In the genomic region with DNA sequence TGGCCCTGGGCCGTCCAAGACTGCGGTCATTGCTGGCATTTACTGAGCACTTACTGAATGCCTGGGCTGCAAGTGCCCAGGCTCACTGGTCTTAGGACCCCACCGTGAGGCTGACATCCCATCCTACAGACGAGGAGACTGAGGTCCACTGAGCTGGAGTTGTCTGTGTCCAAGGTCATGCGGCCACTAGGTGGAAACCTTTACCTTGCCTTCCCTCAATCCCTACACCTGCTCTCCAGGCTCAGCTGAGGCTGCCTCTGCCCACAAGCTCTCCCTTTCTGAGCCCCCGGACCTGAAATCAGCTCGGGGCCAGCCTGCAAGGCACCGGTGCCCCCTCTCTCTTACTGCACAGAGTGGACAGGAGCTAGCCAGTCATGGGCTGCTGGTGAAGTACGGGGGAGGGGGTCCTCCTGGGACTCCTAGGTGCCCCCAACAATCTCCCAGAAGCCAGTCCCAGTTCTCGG, we compare ENCODE assay signal across 8 cellular contexts. TPM values are rescaled to one million over a fixed set of nuclear protein-coding genes. Genes with fewer than 3 reads are reported as not detected.
DNase-seq lines count a peak whose midpoint lies in the region; ATAC-seq, FAIRE-seq and TF ChIP-seq lines count a peak whose summit lies in the region.

No MANE protein-coding gene starts in this region.

- dilution Hi-C loops in keratinocyte (cut with MboI; ENCODE audit: extremely low pct_ligation_motif_present, low sequenced_read_pairs): no loop called here

- H3K9me3 ChIP-seq in DND-41 (ENCODE audit: insufficient read depth, low read length, severe bottlenecking) (no peaks in the 10 kb centered on the region), RWPE2 (ENCODE audit: severe bottlenecking) (no peaks in the 10 kb centered on the region), keratinocyte (ENCODE audit: control insufficient read depth, low read depth, low read length) (no peaks in the 10 kb centered on the region), thoracic aorta (no peaks in the 10 kb centered on the region)

- H3K27me3 ChIP-seq in DND-41 (ENCODE audit: insufficient read depth, low read length, poor library complexity): peaks cover 49% of the 10 kb centered on the region
- H3K27me3 ChIP-seq in RWPE2 (ENCODE audit: insufficient read depth, poor library complexity, severe bottlenecking): peaks cover 9% of the 10 kb centered on the region
- H3K27me3 ChIP-seq in keratinocyte (ENCODE audit: control insufficient read depth, extremely low read depth, insufficient read depth, low read length): peaks cover 38% of the 10 kb centered on the region
- peaks cover 8% of the 10 kb centered on the region for H3K27me3 ChIP-seq in thoracic aorta (replicated peaks; ENCODE audit: insufficient read depth)

- H3K4me2 ChIP-seq in DND-41 (ENCODE audit: insufficient read depth, low read length) (no peak overlapping the region), keratinocyte (ENCODE audit: control insufficient read depth, extremely low read depth, insufficient read depth, low read depth, low read length) (no peak overlapping the region)

- H3K9ac ChIP-seq in DND-41 (ENCODE audit: low read depth, low read length) (no peak overlapping the region), keratinocyte (ENCODE audit: control insufficient read depth, extremely low read depth, insufficient read depth, low read length) (no peak overlapping the region)

- no peak overlapping the region for H2AFZ ChIP-seq in DND-41 (ENCODE audit: low read depth, low read length)
- H2AFZ ChIP-seq in keratinocyte (ENCODE audit: control insufficient read depth, low read length): no peak overlapping the region

- H3K4me3 ChIP-seq in DND-41 (ENCODE audit: low read depth in 1 of 2, low read length in 2 of 2): no peak overlapping the region
- no peak overlapping the region for H3K4me3 ChIP-seq in RWPE2 (ENCODE audit: severe bottlenecking)
- no peak overlapping the region for H3K4me3 ChIP-seq in astrocyte of the spinal cord (ENCODE audit: low read depth, low read length)
- H3K4me3 ChIP-seq in keratinocyte (ENCODE audit: control insufficient read depth in 2 of 3, extremely low read depth in 1 of 3, insufficient read depth in 2 of 3, low read depth in 1 of 3, low read length in 3 of 3): no peak overlapping the region
- H3K4me3 ChIP-seq in thoracic aorta: no peak overlapping the region

- DNase-seq in DND-41 (peak; percentile 46), HuH-7 (ENCODE audit: low spot score) (peak; percentile 93), RWPE2 (ENCODE audit: low spot score) (no peak), astrocyte of the spinal cord (ENCODE audit: low read depth, low spot score) (peak; percentile 22), keratinocyte (ENCODE audit: low read depth, low spot score) (no peak), thoracic aorta (ENCODE audit: low spot score) (no peak)

- in situ Hi-C loops in astrocyte of the spinal cord (cut with HindIII; ENCODE audit: low sequenced_read_pairs): no loop called here

- H4K20me1 ChIP-seq in DND-41 (ENCODE audit: insufficient read depth, low read length) (peaks cover 16% of the 10 kb centered on the region), keratinocyte (ENCODE audit: control insufficient read depth, extremely low read depth, insufficient read depth, low read length) (no peaks in the 10 kb centered on the region)

- no peaks in the 10 kb centered on the region for H3K79me2 ChIP-seq in DND-41 (ENCODE audit: insufficient read depth, low read length)
- H3K79me2 ChIP-seq in keratinocyte (ENCODE audit: control insufficient read depth, insufficient read depth, low read length): no peaks in the 10 kb centered on the region

- H3K27ac ChIP-seq in DND-41 (ENCODE audit: low read length): no peak overlapping the region
- no peak overlapping the region for H3K27ac ChIP-seq in RWPE2 (ENCODE audit: poor library complexity, severe bottlenecking)
- no peak overlapping the region for H3K27ac ChIP-seq in keratinocyte (ENCODE audit: control insufficient read depth, insufficient read depth, low read length)
- H3K27ac ChIP-seq in thoracic aorta: peak overlapping the region in 1 of 2 donors; percentile 7

- peaks cover 12% of the 10 kb centered on the region for H3K4me1 ChIP-seq in DND-41 (ENCODE audit: insufficient read depth, low read length)
- no peaks in the 10 kb centered on the region for H3K4me1 ChIP-seq in RWPE2 (ENCODE audit: insufficient read depth, poor library complexity, severe bottlenecking)
- H3K4me1 ChIP-seq in keratinocyte (ENCODE audit: control insufficient read depth, extremely low read depth, insufficient read depth, low read length): peaks cover 19% of the 10 kb centered on the region
- H3K4me1 ChIP-seq in thoracic aorta (ENCODE audit: control insufficient read depth in 1 of 2, low read depth in 2 of 2): peaks cover 5 to 13% of the 10 kb centered on the region in 2 donors

- peak; percentile 59 for FAIRE-seq in keratinocyte (lab: Jason Lieb, UNC)

- no peaks in the 10 kb centered on the region for H3K9me1 ChIP-seq in keratinocyte (ENCODE audit: control insufficient read depth, extremely low read depth, insufficient read depth, low read length)

- ATAC-seq in DND-41 (ENCODE audit: insufficient read depth, low read depth) (peak; percentile 44; the same call in 2 of the 3 replicates), RWPE2 (ENCODE audit: low read depth) (peak; percentile 71), thoracic aorta (ENCODE audit: insufficient number of reproducible peaks, low FRiP score, low read depth) (no peak), HG03039 (IDR thresholded peaks at IDR 0.05; ENCODE audit: unreplicated experiment) (no peak), GM19467 (IDR thresholded peaks at IDR 0.05; ENCODE audit: unreplicated experiment) (no peak)

- TF ChIP-seq CTCF in DND-41 (IDR thresholded peaks at IDR 0.05; ENCODE audit: borderline replicate concordance, extremely low read depth, low read length, poor library complexity, severe bottlenecking) (peak; percentile 65), RWPE2 (IDR thresholded peaks at IDR 0.05; ENCODE audit: poor library complexity, severe bottlenecking) (peak; percentile 70), astrocyte of the spinal cord (IDR thresholded peaks at IDR 0.05; ENCODE audit: low read depth, low read length) (peak; percentile 41), keratinocyte (optimal IDR thresholded peaks at IDR 0.05 in 1 of 3, IDR thresholded peaks at IDR 0.05 in 1 of 3, conservative IDR thresholded peaks at IDR 0.05 in 1 of 3; ENCODE audit: extremely low read depth in 1 of 3, insufficient read depth in 2 of 3, low read length in 3 of 3) (peak; percentile 74 to 91 (median 76)), thoracic aorta (IDR thresholded peaks at IDR 0.05) (peak; percentile 17)

- H3K36me3 ChIP-seq in DND-41 (ENCODE audit: insufficient read depth, low read length) (no peaks in the 10 kb centered on the region), RWPE2 (ENCODE audit: low read depth) (no peaks in the 10 kb centered on the region), keratinocyte (ENCODE audit: control insufficient read depth in 2 of 2, extremely low read depth in 1 of 2, insufficient read depth in 2 of 2, low read length in 2 of 2) (no peaks in the 10 kb centered on the region), thoracic aorta (no peaks in the 10 kb centered on the region)

RNA-seq across cellular contexts. Expression of a gene that starts 1.5 kb away (rescaled TPM):
- polyA plus RNA-seq in keratinocyte: 0.01 to 0.45 TPM (median 0.04 TPM) in 3 replicates
- 0.07 TPM for polyA plus RNA-seq in keratinocyte (2011; ENCODE audit: low read depth)
- polyA plus RNA-seq in keratinocyte (2011; cell fraction: cytosol; rRNA removed): 0.01 and 0.12 TPM in 2 replicates
- 0.08 and 0.27 TPM in 2 replicates for polyA plus RNA-seq in keratinocyte (2011; cell fraction: nucleus; rRNA removed)
- 0.02 and 0.78 TPM in 2 replicates for polyA plus RNA-seq in keratinocyte (2012; ENCODE audit: low replicate concordance)
- polyA minus RNA-seq in keratinocyte: 0.03 to 0.07 TPM in 2 of 3 replicates, not detected in the other
- not detected for polyA minus RNA-seq in keratinocyte (2011; cell fraction: cytosol; rRNA and poly(A)+ RNA removed)
- polyA minus RNA-seq in keratinocyte (2011; cell fraction: nucleus; rRNA and poly(A)+ RNA removed): 0.11 TPM in 1 of 2 replicates, not detected in the other
- total RNA-seq in thoracic aorta: not detected

RNA-seq across cellular contexts. Expression of a gene that starts 10.4 kb away (rescaled TPM):
- 35.7 to 68.9 TPM (median 54.7 TPM) in 3 replicates for polyA plus RNA-seq in keratinocyte
- 66.9 TPM for polyA plus RNA-seq in keratinocyte (2011; ENCODE audit: low read depth)
- polyA plus RNA-seq in keratinocyte (2011; cell fraction: cytosol; rRNA removed): 43.6 and 90.2 TPM in 2 replicates
- polyA plus RNA-seq in keratinocyte (2011; cell fraction: nucleus; rRNA removed): 36.0 and 46.8 TPM in 2 replicates
- 29.2 and 45.0 TPM in 2 replicates for polyA plus RNA-seq in keratinocyte (2012; ENCODE audit: low replicate concordance)
- polyA minus RNA-seq in keratinocyte: 36.3 to 85.2 TPM (median 44.4 TPM) in 3 replicates
- 59.9 TPM for polyA minus RNA-seq in keratinocyte (2011; cell fraction: cytosol; rRNA and poly(A)+ RNA removed)
- 15.7 and 17.8 TPM in 2 replicates for polyA minus RNA-seq in keratinocyte (2011; cell fraction: nucleus; rRNA and poly(A)+ RNA removed)
- 10 to 100 TPM; 13.7 to 47.7 TPM for total RNA-seq in thoracic aorta

RNA-seq across cellular contexts. Expression of a gene that starts 15.8 kb away (rescaled TPM):
- polyA plus RNA-seq in keratinocyte: 1.8 to 5.9 TPM (median 3.5 TPM) in 3 replicates
- 0.36 TPM for polyA plus RNA-seq in keratinocyte (2011; ENCODE audit: low read depth)
- 0.31 and 0.36 TPM in 2 replicates for polyA plus RNA-seq in keratinocyte (2011; cell fraction: cytosol; rRNA removed)
- 8.1 and 9.1 TPM in 2 replicates for polyA plus RNA-seq in keratinocyte (2011; cell fraction: nucleus; rRNA removed)
- polyA plus RNA-seq in keratinocyte (2012; ENCODE audit: low replicate concordance): 1.4 and 4.4 TPM in 2 replicates
- 0.51 to 2.8 TPM (median 1.1 TPM) in 3 replicates for polyA minus RNA-seq in keratinocyte
- not detected for polyA minus RNA-seq in keratinocyte (2011; cell fraction: cytosol; rRNA and poly(A)+ RNA removed)
- 1.4 and 2.3 TPM in 2 replicates for polyA minus RNA-seq in keratinocyte (2011; cell fraction: nucleus; rRNA and poly(A)+ RNA removed)
- total RNA-seq in thoracic aorta: 10 to 100 TPM; 11.4 to 43.1 TPM

RNA-seq across cellular contexts. Expression of a gene that starts 19.8 kb away (rescaled TPM):
- polyA plus RNA-seq in keratinocyte: 10.3 to 18.0 TPM (median 10.4 TPM) in 3 replicates
- polyA plus RNA-seq in keratinocyte (2011; ENCODE audit: low read depth): 1.6 TPM
- 6.1 and 12.6 TPM in 2 replicates for polyA plus RNA-seq in keratinocyte (2011; cell fraction: cytosol; rRNA removed)
- 20.4 and 24.2 TPM in 2 replicates for polyA plus RNA-seq in keratinocyte (2011; cell fraction: nucleus; rRNA removed)
- 6.5 and 17.3 TPM in 2 replicates for polyA plus RNA-seq in keratinocyte (2012; ENCODE audit: low replicate concordance)
- 6.3 to 10.6 TPM (median 9.1 TPM) in 3 replicates for polyA minus RNA-seq in keratinocyte
- 21.7 TPM for polyA minus RNA-seq in keratinocyte (2011; cell fraction: cytosol; rRNA and poly(A)+ RNA removed)
- 9.2 and 10.9 TPM in 2 replicates for polyA minus RNA-seq in keratinocyte (2011; cell fraction: nucleus; rRNA and poly(A)+ RNA removed)
- total RNA-seq in thoracic aorta: 10 to 100 TPM in 1 of 2 donors, 1 to 10 TPM in 1; 9.1 to 19.5 TPM

RNA-seq across cellular contexts. Expression of a gene that starts 28.5 kb away (rescaled TPM):
- 10.5 to 24.7 TPM (median 11.1 TPM) in 3 replicates for polyA plus RNA-seq in keratinocyte
- 16.2 TPM for polyA plus RNA-seq in keratinocyte (2011; ENCODE audit: low read depth)
- polyA plus RNA-seq in keratinocyte (2011; cell fraction: cytosol; rRNA removed): 4.1 and 10.4 TPM in 2 replicates
- 36.5 and 49.1 TPM in 2 replicates for polyA plus RNA-seq in keratinocyte (2011; cell fraction: nucleus; rRNA removed)
- polyA plus RNA-seq in keratinocyte (2012; ENCODE audit: low replicate concordance): 12.1 and 15.4 TPM in 2 replicates
- 9.2 to 18.5 TPM (median 12.6 TPM) in 3 replicates for polyA minus RNA-seq in keratinocyte
- polyA minus RNA-seq in keratinocyte (2011; cell fraction: cytosol; rRNA and poly(A)+ RNA removed): 29.2 TPM
- 23.0 and 30.4 TPM in 2 replicates for polyA minus RNA-seq in keratinocyte (2011; cell fraction: nucleus; rRNA and poly(A)+ RNA removed)
- 10 to 100 TPM; 44.0 to 50.2 TPM for total RNA-seq in thoracic aorta

Comparison
In these comparisons a context has a peak if more than half of its experiments do, and no peak if none do; other contexts are left out.
1. ATAC-seq: peak in DND-41 (single experiment) and RWPE2 (single experiment); none in thoracic aorta (single experiment), HG03039 (single experiment) and GM19467 (single experiment).
2. DNase-seq: peak in DND-41 (single experiment), HuH-7 (single experiment) and astrocyte of the spinal cord (single experiment); none in RWPE2 (single experiment), keratinocyte (single experiment) and thoracic aorta (single experiment).
3. CTCF ChIP-seq: peak in every context shown above with its lines; median percentile 76 in keratinocyte; 70 in RWPE2; 65 in DND-41; 41 in astrocyte of the spinal cord; 17 in thoracic aorta.